Comparison of ENCODE assay signal across 8 cellular contexts in the genomic region with DNA sequence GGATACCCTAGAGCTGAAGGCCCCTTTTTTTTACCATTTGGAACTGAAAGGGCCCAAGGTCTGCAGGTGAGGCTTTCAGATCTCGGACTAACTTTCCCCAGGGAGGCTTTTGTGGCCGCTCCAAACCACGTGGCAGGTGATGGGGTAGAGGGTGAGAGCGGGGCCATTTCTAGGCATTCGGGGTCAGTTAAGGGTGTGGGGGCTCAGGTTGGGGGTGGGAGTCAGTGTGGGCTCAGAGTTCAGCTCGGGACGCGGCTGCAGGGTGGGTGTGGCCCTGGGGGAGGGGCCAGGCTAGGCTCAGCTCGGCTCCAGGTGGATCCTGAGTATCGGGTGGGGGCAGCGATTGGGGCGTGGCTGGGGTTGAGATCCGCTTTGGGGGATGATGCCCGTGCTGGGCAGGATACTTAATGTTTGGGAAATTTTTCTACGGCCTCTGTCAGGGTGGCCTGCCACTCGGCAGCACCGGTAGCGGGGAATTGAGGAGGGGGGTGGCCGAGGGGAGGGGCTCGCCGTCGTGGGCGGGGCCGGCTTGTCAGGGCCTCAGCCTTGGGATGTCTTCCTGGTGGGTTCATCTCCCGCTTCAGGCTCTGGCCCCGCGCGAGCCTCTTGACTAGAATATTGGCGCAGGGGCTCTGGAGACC. TPM values are rescaled to one million over a fixed set of nuclear protein-coding genes. Genes with fewer than 3 reads are reported as not detected.
DNase-seq lines count a peak whose midpoint lies in the region; ATAC-seq, FAIRE-seq and TF ChIP-seq lines count a peak whose summit lies in the region.

No MANE protein-coding gene starts in this region.

- peaks cover 47% of the 10 kb centered on the region for H3K36me3 Mint-ChIP-seq in activated CD8-positive, alpha-beta T cell treated with anti-CD3 and anti-CD28 coated beads, Interleukin-2, amount 10 ng/mL, durations not matched to agents 7 days and 5 days (ENCODE audit: low read depth)

- H3K27ac ChIP-seq in right atrium auricular region (peak overlapping the region; percentile 99 to 100), right cardiac atrium (ENCODE audit: low read length) (peak overlapping the region; percentile 96), small intestine (ENCODE audit: low read depth in 1 of 2, low read length in 1 of 2) (peak overlapping the region; percentile 100)

- intact Hi-C loops in cardiac septum (cut with DNase I) (loop anchor here (2.0 to 5.0 kb wide), 4 partner anchors 36 to 337 kb away; a partner anchor contains a TSS), right cardiac atrium (cut with DNase I) (loop anchor here in 3 of 4 donors (5.0 to 10.0 kb wide), 5 partner anchors 33 to 156 kb away; no protein-coding TSS in a partner anchor)

- peaks cover 59% of the 10 kb centered on the region for H3K4me1 Mint-ChIP-seq in activated CD8-positive, alpha-beta T cell treated with anti-CD3 and anti-CD28 coated beads, Interleukin-2, amount 10 ng/mL, durations not matched to agents 7 days and 5 days (ENCODE audit: low read depth)

- DNase-seq in right atrium auricular region (ENCODE audit: low spot score) (no peak), cardiac septum (ENCODE audit: low spot score) (no peak), right cardiac atrium (peak in 2 of 3 donors; percentile 77 to 79), small intestine (peak; percentile 65), mesenteric fat pad (ENCODE audit: low spot score) (no peak)
- peak; percentile 66 for DNase-seq in activated CD8-positive, alpha-beta T cell treated with anti-CD3 and anti-CD28 coated beads, Interleukin-2, amount 10 ng/mL, durations not matched to agents 7 days and 5 days

- no peaks in the 10 kb centered on the region for H3K27me3 Mint-ChIP-seq in activated CD8-positive, alpha-beta T cell treated with anti-CD3 and anti-CD28 coated beads, Interleukin-2, amount 10 ng/mL, durations not matched to agents 7 days and 5 days (ENCODE audit: low read depth)

- POLR2A ChIA-PET in activated CD8-positive, alpha-beta T cell treated with anti-CD3 and anti-CD28 coated beads, Interleukin-2, amount 10 ng/mL, durations not matched to agents 7 days and 5 days (lab: Charles Lee): interaction anchor here (0.5 to 7.4 kb wide), 13 partner anchors 12 to 702 kb away, joined by 3 to 63 read pairs (median 4); no protein-coding TSS in a partner anchor

- H3K9me3 ChIP-seq in right atrium auricular region (no peaks in the 10 kb centered on the region), right cardiac atrium (ENCODE audit: control insufficient read depth, low read length) (no peaks in the 10 kb centered on the region), small intestine (ENCODE audit: control insufficient read depth, low read depth) (no peaks in the 10 kb centered on the region)

- peak overlapping the region; percentile 91 for H3K4me3 Mint-ChIP-seq in activated CD8-positive, alpha-beta T cell treated with anti-CD3 and anti-CD28 coated beads, Interleukin-2, amount 10 ng/mL, durations not matched to agents 7 days and 5 days

- H3K4me3 ChIP-seq in right atrium auricular region: peak overlapping the region; percentile 88 to 91
- peak overlapping the region; percentile 96 for H3K4me3 ChIP-seq in right cardiac atrium (ENCODE audit: low read length)
- peak overlapping the region; percentile 73 to 94 for H3K4me3 ChIP-seq in small intestine (ENCODE audit: low read depth in 1 of 2, low read length in 2 of 2)

- no peaks in the 10 kb centered on the region for H3K36me3 ChIP-seq in right atrium auricular region
- H3K36me3 ChIP-seq in small intestine (ENCODE audit: control insufficient read depth in 2 of 2, insufficient read depth in 2 of 2, low read length in 2 of 2): no peaks in the 10 kb centered on the region

- ATAC-seq in activated CD8-positive, alpha-beta T cell treated with anti-CD3 and anti-CD28 coated beads, Interleukin-2, amount 10 ng/mL, durations not matched to agents 7 days and 5 days: no peak
- no peak for ATAC-seq in right cardiac atrium
- ATAC-seq in GM21825 (IDR thresholded peaks at IDR 0.05; ENCODE audit: unreplicated experiment): no peak
- ATAC-seq in HG03342 (IDR thresholded peaks at IDR 0.05; ENCODE audit: unreplicated experiment): no peak

- 21% methylated on average over 29 of the region's 29 CpGs for WGBS in right cardiac atrium
- WGBS in small intestine, 3 donors: 2 to 11% (median 3%) methylated on average over 26 to 29 of the region's 29 CpGs

- CTCF ChIA-PET in activated CD8-positive, alpha-beta T cell treated with anti-CD3 and anti-CD28 coated beads, Interleukin-2, amount 10 ng/mL, durations not matched to agents 7 days and 5 days (lab: Charles Lee): interaction anchor here (0.7 to 1.9 kb wide), 14 partner anchors 9 to 160 kb away, joined by 3 to 11 read pairs (median 4); no protein-coding TSS in a partner anchor

- FAIRE-seq in small intestine (lab: Jason Lieb, UNC): no peak

- peaks cover 0 to 71% of the 10 kb centered on the region in 2 donors for H3K4me1 ChIP-seq in right atrium auricular region
- peaks cover 23% of the 10 kb centered on the region for H3K4me1 ChIP-seq in right cardiac atrium (ENCODE audit: control insufficient read depth, insufficient read depth, low read length)
- peaks cover 26 to 30% of the 10 kb centered on the region in 2 donors for H3K4me1 ChIP-seq in small intestine (ENCODE audit: control insufficient read depth in 2 of 2, insufficient read depth in 1 of 2, low read depth in 1 of 2, low read length in 1 of 2)

- no peak for TF ChIP-seq CTCF in right atrium auricular region (IDR thresholded peaks at IDR 0.05)

- no peaks in the 10 kb centered on the region for H3K9me3 Mint-ChIP-seq in activated CD8-positive, alpha-beta T cell treated with anti-CD3 and anti-CD28 coated beads, Interleukin-2, amount 10 ng/mL, durations not matched to agents 7 days and 5 days (ENCODE audit: insufficient read depth)

- H3K27me3 ChIP-seq in right atrium auricular region (no peaks in the 10 kb centered on the region), right cardiac atrium (ENCODE audit: control insufficient read depth, insufficient read depth) (no peaks in the 10 kb centered on the region), small intestine (ENCODE audit: control insufficient read depth in 2 of 2, insufficient read depth in 2 of 2, low read length in 2 of 2) (no peaks in the 10 kb centered on the region)

- H3K27ac Mint-ChIP-seq in activated CD8-positive, alpha-beta T cell treated with anti-CD3 and anti-CD28 coated beads, Interleukin-2, amount 10 ng/mL, durations not matched to agents 7 days and 5 days: peak overlapping the region; percentile 92

RNA-seq across cellular contexts. Expression of a gene that starts 2.5 kb away (rescaled TPM):
- 10 to 100 TPM; 52.8 to 54.6 TPM for total RNA-seq in right atrium auricular region
- 35.7 TPM for total RNA-seq in cardiac septum
- total RNA-seq in activated CD8-positive, alpha-beta T cell treated with anti-CD3 and anti-CD28 coated beads, Interleukin-2, amount 10 ng/mL, durations not matched to agents 7 days and 5 days: 100 to 1,000 TPM; 214 to 215 TPM
- total RNA-seq in right cardiac atrium: 100 to 1,000 TPM in 2 of 4 donors, 10 to 100 TPM in 2; 42.3 to 108 (median 88.2) TPM
- 52.7 TPM for polyA plus RNA-seq in right cardiac atrium
- polyA plus RNA-seq in small intestine: 10 to 100 TPM; 50.6 to 61.3 (median 51.9) TPM
- 41.8 TPM for total RNA-seq in mesenteric fat pad

Comparison
In these comparisons a context has a peak if more than half of its experiments do, and no peak if none do; other contexts are left out.
1. DNase-seq: peak in activated CD8-positive, alpha-beta T cell treated with anti-CD3 and anti-CD28 coated beads, Interleukin-2, amount 10 ng/mL, durations not matched to agents 7 days and 5 days (single experiment), right cardiac atrium (2 of 3) and small intestine (single experiment); none in right atrium auricular region (single experiment), cardiac septum (single experiment) and mesenteric fat pad (single experiment).
2. Peak in every context shown above with its lines, with median percentiles within 50 percentile points of each other: H3K27ac ChIP-seq and H3K4me3 ChIP-seq.